Comparison of ENCODE assay signal across 8 cellular contexts in genomic region chr20:62355527-62356142, GRCh38. TPM values are rescaled to one million over a fixed set of nuclear protein-coding genes. Genes with fewer than 3 reads are reported as not detected.
A peak's percentile ranks its signal among the peaks of the same experiment; 100 is the strongest.
DNase-seq lines count a peak whose midpoint lies in the region; ATAC-seq and TF ChIP-seq lines count a peak whose summit lies in the region.

No MANE protein-coding gene starts in this region.

- DNase-seq in G401 (ENCODE audit: low spot score) (peak; percentile 26), adrenal gland (peak in 6 of 7 donors; percentile 55 to 79 (median 77)), right cardiac atrium (peak; percentile 70 to 88 (median 81)), sciatic nerve (ENCODE audit: low spot score) (no peak), OCI-M1 (lab: John Stamatoyannopoulos, UW) (no peak)
- DNase-seq in activated CD4-positive, alpha-beta memory T cell treated with anti-CD3 and anti-CD28 coated beads for 36 hours: no peak

- no peaks in the 10 kb centered on the region for H3K4me1 Mint-ChIP-seq in activated CD4-positive, alpha-beta memory T cell treated with anti-CD3 and anti-CD28 coated beads for 36 hours (ENCODE audit: low read depth)

- no peaks in the 10 kb centered on the region for H3K9me3 ChIP-seq in adrenal gland (replicated peaks in 1 of 3)
- no peaks in the 10 kb centered on the region for H3K9me3 ChIP-seq in right cardiac atrium (ENCODE audit: control insufficient read depth, low read length)

- CTCF ChIA-PET in activated CD4-positive, alpha-beta memory T cell treated with anti-CD3 and anti-CD28 coated beads for 36 hours (lab: Charles Lee): no interaction called here

- H3K4me3 ChIP-seq in adrenal gland (peak overlapping the region in 1 of 4 donors; percentile 45), right cardiac atrium (ENCODE audit: low read length) (no peak overlapping the region)

- H3K4me1 ChIP-seq in adrenal gland (replicated peaks in 1 of 2) (peaks cover 52 to 55% of the 10 kb centered on the region in 2 donors), right cardiac atrium (ENCODE audit: control insufficient read depth, insufficient read depth, low read length) (peaks cover 18% of the 10 kb centered on the region)

- no peak for TF ChIP-seq CTCF in adrenal gland (IDR thresholded peaks at IDR 0.05)

- peaks cover 0 to 16% of the 10 kb centered on the region in 2 donors for H3K36me3 ChIP-seq in adrenal gland (replicated peaks in 1 of 2)

- H3K36me3 Mint-ChIP-seq in activated CD4-positive, alpha-beta memory T cell treated with anti-CD3 and anti-CD28 coated beads for 36 hours: no peaks in the 10 kb centered on the region

- H3K27me3 ChIP-seq in adrenal gland (no peaks in the 10 kb centered on the region), right cardiac atrium (ENCODE audit: control insufficient read depth, insufficient read depth) (no peaks in the 10 kb centered on the region)

- H3K9me3 Mint-ChIP-seq in activated CD4-positive, alpha-beta memory T cell treated with anti-CD3 and anti-CD28 coated beads for 36 hours: no peaks in the 10 kb centered on the region

- H3K4me3 Mint-ChIP-seq in activated CD4-positive, alpha-beta memory T cell treated with anti-CD3 and anti-CD28 coated beads for 36 hours: no peak overlapping the region

- peaks cover 3% of the 10 kb centered on the region for H3K27me3 Mint-ChIP-seq in activated CD4-positive, alpha-beta memory T cell treated with anti-CD3 and anti-CD28 coated beads for 36 hours

- TF ChIP-seq POLR2A in adrenal gland (IDR thresholded peaks at IDR 0.05): no peak

- ATAC-seq in right cardiac atrium: peak; percentile 2 to 25
- peak; percentile 62 for ATAC-seq in sciatic nerve
- ATAC-seq in HG03457 (IDR thresholded peaks at IDR 0.05; ENCODE audit: unreplicated experiment): no peak
- no peak for ATAC-seq in GM19455 (IDR thresholded peaks at IDR 0.05; ENCODE audit: unreplicated experiment)

- H3K27ac ChIP-seq in adrenal gland (peak overlapping the region; percentile 58 to 90 (median 88)), right cardiac atrium (ENCODE audit: low read length) (peak overlapping the region; percentile 82)

- POLR2A ChIA-PET in activated CD4-positive, alpha-beta memory T cell treated with anti-CD3 and anti-CD28 coated beads for 36 hours (lab: Charles Lee): no interaction called here

- intact Hi-C loops in adrenal gland (cut with DNase I) (loop anchor here in 1 of 2 donors (10.0 kb wide), 1 partner anchor 51 kb away; the partner anchor contains the start of gene ADRM1), right cardiac atrium (cut with DNase I) (no loop called here), sciatic nerve (cut with DNase I) (loop anchor here (5.0 kb wide), 1 partner anchor 173 kb away; the partner anchor contains the start of gene MTG2)
- intact Hi-C loops in activated CD4-positive, alpha-beta memory T cell treated with anti-CD3 and anti-CD28 coated beads for 36 hours (cut with micrococcal nuclease): no loop called here

- in situ Hi-C loops in G401 (cut with HindIII; ENCODE audit: low sequenced_read_pairs): no loop called here

- no peak overlapping the region for H3K27ac Mint-ChIP-seq in activated CD4-positive, alpha-beta memory T cell treated with anti-CD3 and anti-CD28 coated beads for 36 hours

- WGBS in adrenal gland, 4 donors: 11 to 27% (median 19%) methylated on average over 5 to 19 of the region's 19 CpGs
- 16% methylated on average over 19 of the region's 19 CpGs for WGBS in right cardiac atrium

RNA-seq across cellular contexts. Expression of gene LAMA5, which starts 11.5 kb away (rescaled TPM):
- 21.6 and 28.3 TPM in 2 replicates for total RNA-seq in G401 (2014; rRNA removed; shearing (Covaris generic))
- total RNA-seq in adrenal gland (100 to 1,000 TPM in 4 of 8 donors, 10 to 100 TPM in 4; 35.3 to 146 (median 100) TPM), right cardiac atrium (10 to 100 TPM; 77.4 to 97.9 (median 86.8) TPM), sciatic nerve (232 TPM)
- polyA plus RNA-seq in adrenal gland (100 to 1,000 TPM in 2 of 3 donors, 1 to 10 TPM in 1; 2.0 to 537 (median 262) TPM), right cardiac atrium (93.7 TPM)
- total RNA-seq in activated CD4-positive, alpha-beta memory T cell treated with anti-CD3 and anti-CD28 coated beads for 36 hours: 1 to 10 TPM in 1 of 2 experiments, under 1 TPM in 1; 0.78 to 1.1 TPM

RNA-seq across cellular contexts. Expression of gene RPS21, which starts 31.3 kb away (rescaled TPM):
- 1,245 and 1,753 TPM in 2 replicates for total RNA-seq in G401 (2014; rRNA removed; shearing (Covaris generic))
- 1,000 to 10,000 TPM; 1,155 to 4,794 (median 1,602) TPM for total RNA-seq in adrenal gland
- polyA plus RNA-seq in adrenal gland: 1,000 to 10,000 TPM in 2 of 3 donors, 100 to 1,000 TPM in 1; 438 to 3,024 (median 2,274) TPM
- 100 to 1,000 TPM; 703 to 815 (median 736) TPM for total RNA-seq in right cardiac atrium
- polyA plus RNA-seq in right cardiac atrium: 2,060 TPM
- total RNA-seq in sciatic nerve: 986 TPM
- 1,000 to 10,000 TPM; 2,488 to 2,529 TPM for total RNA-seq in activated CD4-positive, alpha-beta memory T cell treated with anti-CD3 and anti-CD28 coated beads for 36 hours

RNA-seq across cellular contexts. Expression of gene CABLES2, which starts 51.5 kb away (rescaled TPM):
- 4.2 and 7.2 TPM in 2 replicates for total RNA-seq in G401 (2014; rRNA removed; shearing (Covaris generic))
- total RNA-seq in adrenal gland (1 to 10 TPM; 1.5 to 5.6 (median 3.9) TPM), right cardiac atrium (10 to 100 TPM; 12.3 to 29.4 (median 16.3) TPM), sciatic nerve (4.5 TPM)
- polyA plus RNA-seq in adrenal gland (1 to 10 TPM; 2.8 to 4.1 (median 3.4) TPM), right cardiac atrium (10.9 TPM)
- 1 to 10 TPM; 7.8 to 8.2 TPM for total RNA-seq in activated CD4-positive, alpha-beta memory T cell treated with anti-CD3 and anti-CD28 coated beads for 36 hours

RNA-seq across cellular contexts. Expression of gene ADRM1, which starts 52.8 kb away (rescaled TPM):
- total RNA-seq in G401 (2014; rRNA removed; shearing (Covaris generic)): 209 and 255 TPM in 2 replicates
- total RNA-seq in adrenal gland (100 to 1,000 TPM in 6 of 8 donors, 10 to 100 TPM in 2; 87.2 to 220 (median 144) TPM), right cardiac atrium (10 to 100 TPM; 65.0 to 80.9 (median 73.4) TPM), sciatic nerve (47.5 TPM)
- polyA plus RNA-seq in adrenal gland (100 to 1,000 TPM in 1 of 3 donors, 10 to 100 TPM in 2; 50.6 to 125 (median 95.6) TPM), right cardiac atrium (87.5 TPM)
- total RNA-seq in activated CD4-positive, alpha-beta memory T cell treated with anti-CD3 and anti-CD28 coated beads for 36 hours: 100 to 1,000 TPM in 1 of 2 experiments, 10 to 100 TPM in 1; 98.6 to 101 TPM

Comparison
In these comparisons a context has a peak if more than half of its experiments do, and no peak if none do; other contexts are left out.
1. DNase-seq: peak in G401 (single experiment), adrenal gland (6 of 7) and right cardiac atrium (3 of 3); none in sciatic nerve (single experiment), OCI-M1 (single experiment) and activated CD4-positive, alpha-beta memory T cell treated with anti-CD3 and anti-CD28 coated beads for 36 hours (single experiment).
2. ATAC-seq: peak in right cardiac atrium (2 of 2) and sciatic nerve (single experiment); none in HG03457 (single experiment) and GM19455 (single experiment).
3. RNA of gene LAMA5, which starts 11.5 kb away (total RNA-seq): 232 TPM in sciatic nerve (single experiment), 35.3 to 146 TPM in adrenal gland, 77.4 to 97.9 TPM in right cardiac atrium and 21.6 to 28.3 TPM in G401; 0.78 to 1.1 TPM in activated CD4-positive, alpha-beta memory T cell treated with anti-CD3 and anti-CD28 coated beads for 36 hours; every median in the first group is over 10 times any median in the second.